In genomic region chr1:11324562-11324961, GRCh38 we compare ENCODE assay signal across 30 cellular contexts.
"Had no signal": no experiment of that assay in that cellular context is flagged by ENCODE, and none has a peak within 500 bp of the region (broad histone marks: within the 10 kb centered on the region; RNA-seq: fewer than 3 reads in every experiment).

No MANE protein-coding gene starts in this region.

- H3K79me2 ChIP-seq: parathyroid adenoma had no signal

- DNase-seq: activated B cell treated with CpG ODN at 0.5 μM for 24 hours; activated CD4-positive, alpha-beta T cell treated with anti-CD3 and anti-CD28 coated beads, Interleukin-2, amount 50 U/mL, for 48 hours; activated CD8-positive, alpha-beta memory T cell treated with anti-CD3 and anti-CD28 coated beads for 24 hours; activated effector memory CD4-positive, alpha-beta T cell treated with Interleukin-2 at 50 U/mL for 16 hours; activated naive CD4-positive, alpha-beta T cell treated with Interleukin-2 at 50 U/mL for 16 hours; activated naive CD8-positive, alpha-beta T cell treated with anti-CD3 and anti-CD28 coated beads, Interleukin-2, amount 10 ng/mL, durations not matched to agents 7 days and 5 days; brain microvascular endothelial cell; cortex of kidney; foreskin fibroblast; hypothalamus; immature natural killer cell; kidney glomerular epithelial cell; lower lobe of right lung; mesenchymal stem cell; naive thymus-derived CD8-positive, alpha-beta T cell; occipital lobe; stimulated activated CD4-positive, alpha-beta T cell treated with anti-CD3 and anti-CD28 coated beads, Interleukin-15, amount 100 ng/mL, for 24 hours; stimulated activated CD4-positive, alpha-beta T cell treated with anti-CD3 and anti-CD28 coated beads, Interleukin-2, amount 100 ng/mL, for 24 hours; stimulated activated naive B cell treated with anti-CD40 and anti-IgM and Interleukin-4, amounts not matched to agents 10 μg/mL and 1 μg/mL and 100 μg/mL, for 72 hours; stomach; T-helper 2 cell; tibial artery; upper lobe of right lung had no signal

- H3K4me3 Mint-ChIP-seq: activated B cell treated with CpG ODN at 0.5 μM for 24 hours; activated naive CD8-positive, alpha-beta T cell treated with anti-CD3 and anti-CD28 coated beads, Interleukin-2, amount 10 ng/mL, durations not matched to agents 7 days and 5 days; immature natural killer cell; naive thymus-derived CD8-positive, alpha-beta T cell; neural crest cell; stimulated activated naive B cell treated with anti-CD40 and anti-IgM and Interleukin-4, amounts not matched to agents 10 μg/mL and 1 μg/mL and 100 μg/mL, for 72 hours had no signal

- H3K27ac Mint-ChIP-seq: activated B cell treated with CpG ODN at 0.5 μM for 24 hours; activated naive CD8-positive, alpha-beta T cell treated with anti-CD3 and anti-CD28 coated beads, Interleukin-2, amount 10 ng/mL, durations not matched to agents 7 days and 5 days; naive thymus-derived CD8-positive, alpha-beta T cell; stimulated activated naive B cell treated with anti-CD40 and anti-IgM and Interleukin-4, amounts not matched to agents 10 μg/mL and 1 μg/mL and 100 μg/mL, for 72 hours had no signal

- H2AFZ ChIP-seq: parathyroid adenoma had no signal

- H3K36me3 Mint-ChIP-seq: activated naive CD8-positive, alpha-beta T cell treated with anti-CD3 and anti-CD28 coated beads, Interleukin-2, amount 10 ng/mL, durations not matched to agents 7 days and 5 days; immature natural killer cell; naive thymus-derived CD8-positive, alpha-beta T cell; stimulated activated naive B cell treated with anti-CD40 and anti-IgM and Interleukin-4, amounts not matched to agents 10 μg/mL and 1 μg/mL and 100 μg/mL, for 72 hours had no signal

- ATAC-seq: esophagus mucosa; heart left ventricle; left lung; lower lobe of right lung; naive thymus-derived CD8-positive, alpha-beta T cell; stimulated activated naive B cell treated with anti-CD40 and anti-IgM and Interleukin-4, amounts not matched to agents 10 μg/mL and 1 μg/mL and 100 μg/mL, for 72 hours; upper lobe of right lung had no signal

- H3K4me1 ChIP-seq: ascending aorta, heart left ventricle, left lung, lower lobe of right lung, parathyroid adenoma, right atrium auricular region, tibial artery, upper lobe of right lung had no signal

- H3K36me3 ChIP-seq: ascending aorta, brain microvascular endothelial cell, heart left ventricle, left lung, lower lobe of right lung, right atrium auricular region, stomach, tibial artery, upper lobe of right lung had no signal

- H3K4me3 ChIP-seq: ascending aorta, heart left ventricle, left lung, lower lobe of right lung, right atrium auricular region, stomach, tibial artery, upper lobe of right lung had no signal

- H3K9me3 Mint-ChIP-seq: activated B cell treated with CpG ODN at 0.5 μM for 24 hours; activated naive CD8-positive, alpha-beta T cell treated with anti-CD3 and anti-CD28 coated beads, Interleukin-2, amount 10 ng/mL, durations not matched to agents 7 days and 5 days; naive thymus-derived CD8-positive, alpha-beta T cell; neural crest cell; stimulated activated naive B cell treated with anti-CD40 and anti-IgM and Interleukin-4, amounts not matched to agents 10 μg/mL and 1 μg/mL and 100 μg/mL, for 72 hours had no signal

- H3K9ac ChIP-seq: parathyroid adenoma had no signal

- H3K27ac ChIP-seq: ascending aorta, brain microvascular endothelial cell, heart left ventricle, left lung, lower lobe of right lung, parathyroid adenoma, right atrium auricular region, stomach, tibial artery, upper lobe of right lung had no signal

- H3K27me3 Mint-ChIP-seq: activated naive CD8-positive, alpha-beta T cell treated with anti-CD3 and anti-CD28 coated beads, Interleukin-2, amount 10 ng/mL, durations not matched to agents 7 days and 5 days had no signal

- H3K9me3 ChIP-seq: ascending aorta, heart left ventricle, left lung, lower lobe of right lung, right atrium auricular region, stomach, tibial artery, upper lobe of right lung had no signal

- H3K27me3 ChIP-seq: ascending aorta, right atrium auricular region had no signal
